Comparison of ENCODE assay signal across 1 cellular context in the genomic region with DNA sequence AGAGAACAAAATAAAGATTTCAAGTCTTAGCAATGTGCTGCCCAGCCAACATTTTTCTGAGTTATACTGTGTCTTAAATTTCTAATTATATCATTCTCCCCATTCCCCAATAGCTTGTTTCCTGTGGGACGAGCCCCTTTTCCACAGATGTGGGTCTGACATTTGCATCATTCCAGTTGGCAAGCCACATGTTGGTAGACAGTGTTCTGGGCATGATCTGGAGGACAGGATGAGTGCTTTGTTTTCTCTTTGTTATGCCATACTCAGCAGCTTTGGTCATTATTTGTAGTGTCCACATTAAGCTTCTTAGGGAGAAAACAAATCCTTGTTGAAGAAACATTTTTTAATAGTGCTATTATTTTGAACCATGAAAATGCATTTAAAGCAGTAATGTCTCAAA.
TF ChIP-seq lines count a peak whose summit lies in the region.

No MANE protein-coding gene starts in this region.

TF ChIP-seq in H1, 55 proteins besides CTCF, POLR2A, EP300 and RAD21:
- TF ChIP-seq SUZ12 (IDR thresholded peaks at IDR 0.05; ENCODE audit: low read length) = no peak
- no peak for TF ChIP-seq SP2 (IDR thresholded peaks at IDR 0.05; ENCODE audit: low read length)
- TF ChIP-seq KDM1A (IDR thresholded peaks at IDR 0.05; ENCODE audit: borderline replicate concordance, low read length) = no peak
- no peak for TF ChIP-seq JUN (IDR thresholded peaks at IDR 0.05; ENCODE audit: low read depth, low read length)
- no peak for TF ChIP-seq POLR2AphosphoS5 (IDR thresholded peaks at IDR 0.05; ENCODE audit: low read depth, low read length)
- TF ChIP-seq KDM5A (IDR thresholded peaks at IDR 0.05; ENCODE audit: low read length) = no peak
- TF ChIP-seq BCL11A (IDR thresholded peaks at IDR 0.05; ENCODE audit: low read depth in 2 of 2, low read length in 2 of 2) = no peak
- TF ChIP-seq TCF12 (IDR thresholded peaks at IDR 0.05; ENCODE audit: low read depth, low read length) = no peak
- no peak for TF ChIP-seq ATF3 (IDR thresholded peaks at IDR 0.05; ENCODE audit: insufficient read depth, low read depth, low read length)
- TF ChIP-seq HDAC2 (IDR thresholded peaks at IDR 0.05; ENCODE audit: borderline replicate concordance in 1 of 2, low read depth in 2 of 2, low read length in 2 of 2) = no peak
- TF ChIP-seq CTBP2 (IDR thresholded peaks at IDR 0.05; ENCODE audit: borderline replicate concordance, insufficient read depth, insufficient read length, low read length) = no peak
- no peak for TF ChIP-seq BRCA1 (IDR thresholded peaks at IDR 0.05; ENCODE audit: low read depth, low read length)
- TF ChIP-seq CBX8 (IDR thresholded peaks at IDR 0.05; ENCODE audit: borderline replicate concordance, low read depth, low read length) = no peak
- TF ChIP-seq JUND (IDR thresholded peaks at IDR 0.05; ENCODE audit: low read length) = no peak
- TF ChIP-seq CREB1 (IDR thresholded peaks at IDR 0.05) = no peak
- no peak for TF ChIP-seq SP1 (IDR thresholded peaks at IDR 0.05; ENCODE audit: low read depth, low read length)
